Comparison of ENCODE assay signal across 20 cellular contexts in genomic region chr9:3989915-3990314, GRCh38.
A peak's percentile ranks its signal among the peaks of the same experiment; 100 is the strongest.
DNase-seq lines count a peak whose midpoint lies in the region; FAIRE-seq and TF ChIP-seq lines count a peak whose summit lies in the region.
"Had no signal": no experiment of that assay in that cellular context is flagged by ENCODE, and none has a peak within 500 bp of the region (broad histone marks: within the 10 kb centered on the region; RNA-seq: fewer than 3 reads in every experiment).

No MANE protein-coding gene starts in this region.

- no peak overlapping the region for H3K23ac ChIP-seq in mesenchymal stem cell (ENCODE audit: low read length in 2 of 2)

- FAIRE-seq in H54 (lab: Jason Lieb, UNC) = peak; percentile 60
- FAIRE-seq: D721Med, G401.6, GM12891, GM19239 had no signal

- no peak overlapping the region for H3K18ac ChIP-seq in mesenchymal stem cell (ENCODE audit: low read depth in 1 of 2, low read length in 2 of 2)

- H2BK5ac ChIP-seq in mesenchymal stem cell (ENCODE audit: low read depth, low read length, poor library complexity, severe bottlenecking) = no peak overlapping the region

- no peaks in the 10 kb centered on the region for H3K4me1 ChIP-seq in mesenchymal stem cell (ENCODE audit: control insufficient read depth, insufficient read depth, low read depth, low read length)
- H3K4me1 ChIP-seq: Caco-2 had no signal

- H3K4ac ChIP-seq in mesenchymal stem cell (ENCODE audit: low read depth in 1 of 2, low read length in 2 of 2) = no peak overlapping the region

- TF ChIP-seq POLR2A in H54 (IDR thresholded peaks at IDR 0.05; ENCODE audit: low read depth, low read length) = no peak

- H3K36me3 ChIP-seq in mesenchymal stem cell (ENCODE audit: control insufficient read depth in 1 of 2, insufficient read depth in 2 of 2, low read depth in 1 of 2, low read length in 2 of 2) = no peaks in the 10 kb centered on the region
- H3K36me3 ChIP-seq: BLaER1 treated with 17β-estradiol and CSF1 and Interleukin-3, amounts not matched to agents 10 nM and 100 nM had no signal

- no peak overlapping the region for H3K4me2 ChIP-seq in mesenchymal stem cell (ENCODE audit: low read length, poor library complexity, severe bottlenecking)
- H3K4me2 ChIP-seq: BLaER1 treated with 17β-estradiol and CSF1 and Interleukin-3, amounts not matched to agents 10 nM and 100 nM had no signal

- WGBS in mesenchymal stem cell = 58% methylated on average over 2 of the region's 4 CpGs

- H2BK12ac ChIP-seq in mesenchymal stem cell (ENCODE audit: low read length in 2 of 2) = no peak overlapping the region

- no peak overlapping the region for H2BK15ac ChIP-seq in mesenchymal stem cell (ENCODE audit: low read depth, poor library complexity, severe bottlenecking)

- no peak overlapping the region for H3K9ac ChIP-seq in mesenchymal stem cell (ENCODE audit: low read length)
- H3K9ac ChIP-seq: BLaER1 treated with 17β-estradiol and CSF1 and Interleukin-3, amounts not matched to agents 10 nM and 100 nM had no signal

- peaks cover 14% of the 10 kb centered on the region for H3K79me1 ChIP-seq in mesenchymal stem cell (replicated peaks; ENCODE audit: low read length, poor library complexity, severe bottlenecking)

- no peak overlapping the region for H3K4me3 ChIP-seq in mesenchymal stem cell (ENCODE audit: insufficient read depth in 1 of 2, low read depth in 1 of 2, low read length in 2 of 2)
- H3K4me3 ChIP-seq: BLaER1 treated with 17β-estradiol and CSF1 and Interleukin-3, amounts not matched to agents 10 nM and 100 nM had no signal

- peaks cover 4% of the 10 kb centered on the region for H3K9me3 ChIP-seq in mesenchymal stem cell (ENCODE audit: control insufficient read depth, low read length)
- H3K9me3 ChIP-seq: Caco-2 had no signal

- H4K91ac ChIP-seq in mesenchymal stem cell (ENCODE audit: low read length) = no peak overlapping the region

- no peak overlapping the region for H2AK5ac ChIP-seq in mesenchymal stem cell (ENCODE audit: low read length, severe bottlenecking)

- no peaks in the 10 kb centered on the region for H3K27me3 ChIP-seq in mesenchymal stem cell (ENCODE audit: control insufficient read depth in 1 of 2, insufficient read depth in 1 of 2, low read length in 2 of 2)
- H3K27me3 ChIP-seq: BLaER1 treated with 17β-estradiol and CSF1 and Interleukin-3, amounts not matched to agents 10 nM and 100 nM had no signal

- DNase-seq in AML-193 (lab: John Stamatoyannopoulos, UW) (peak; percentile 6 to 18), H54 (ENCODE audit: insufficient read length, low spot score) (no peak), mesenchymal stem cell (peak; percentile 20), NCI-H1436 treated with DMSO at 0.1 percent for 48 hours (lab: John Stamatoyannopoulos, UW) (no peak), NCI-H146 treated with DMSO at 0.1 percent for 48 hours (lab: John Stamatoyannopoulos, UW; ENCODE audit: unreplicated experiment) (no peak)
- DNase-seq in stimulated activated CD4-positive, alpha-beta T cell treated with anti-CD3 and anti-CD28 coated beads, Interleukin-2, amount 100 ng/mL, for 24 hours = no peak
- DNase-seq: 8988T; ACHN; Caco-2; Calu3; CD4-positive, alpha-beta T cell; CD8-positive, alpha-beta T cell; DMS79 treated with DMSO at 0.1 percent for 48 hours; GF-D8 had no signal

- no peak overlapping the region for H2BK120ac ChIP-seq in mesenchymal stem cell (ENCODE audit: low read depth, low read length)

- no peak overlapping the region for H4K8ac ChIP-seq in mesenchymal stem cell (ENCODE audit: low read length)

- H2AFZ ChIP-seq in mesenchymal stem cell (ENCODE audit: low read depth, low read length) = no peak overlapping the region

- H3K27ac ChIP-seq in mesenchymal stem cell (ENCODE audit: low read length, poor library complexity, severe bottlenecking) = no peak overlapping the region
- H3K27ac ChIP-seq: BLaER1 treated with 17β-estradiol and CSF1 and Interleukin-3, amounts not matched to agents 10 nM and 100 nM; C4-2B had no signal

- H3K14ac ChIP-seq in mesenchymal stem cell (ENCODE audit: low read length in 2 of 2) = no peak overlapping the region

Comparison
In these comparisons a context has a peak if more than half of its experiments do, and no peak if none do; other contexts are left out.
1. DNase-seq: peak in AML-193 (2 of 2) and mesenchymal stem cell (single experiment); none in H54 (single experiment), NCI-H1436 treated with DMSO at 0.1 percent for 48 hours (single experiment), stimulated activated CD4-positive, alpha-beta T cell treated with anti-CD3 and anti-CD28 coated beads, Interleukin-2, amount 100 ng/mL, for 24 hours (0 of 2) and NCI-H146 treated with DMSO at 0.1 percent for 48 hours (single experiment).